Comparison of ENCODE assay signal across 8 cellular contexts in genomic region chr4:98659106-98659592, GRCh38. TPM values are rescaled to one million over a fixed set of nuclear protein-coding genes. Genes with fewer than 3 reads are reported as not detected.
DNase-seq lines count a peak whose midpoint lies in the region; ATAC-seq, FAIRE-seq and TF ChIP-seq lines count a peak whose summit lies in the region.

No MANE protein-coding gene starts in this region.

- TF ChIP-seq POLR2A in GM12878 (IDR thresholded peaks at IDR 0.05; ENCODE audit: low read depth, low read length), result no peak

- ATAC-seq in GM12878 (no peak), HG03520 (IDR thresholded peaks at IDR 0.05; ENCODE audit: unreplicated experiment) (no peak), HG02885 (IDR thresholded peaks at IDR 0.05; ENCODE audit: poor library complexity, unreplicated experiment) (no peak)

- no peaks in the 10 kb centered on the region for H3K79me2 ChIP-seq in GM12878 (ENCODE audit: control insufficient read depth, insufficient read depth, low read length)

- 34% methylated on average over 17 of the region's 17 CpGs for WGBS in GM12878 (ENCODE audit: insufficient coverage, insufficient replicate concordance, low lambda C conversion rate, missing lambda C conversion rate)

- DNase-seq in AG04449 (ENCODE audit: low read depth, low spot score), result no peak
- DNase-seq in GM12878 (ENCODE audit: low read depth, low spot score), result no peak
- no peak for DNase-seq in kidney
- peak; percentile 62 for DNase-seq in superior temporal gyrus (ENCODE audit: extremely low spot score)
- no peak for DNase-seq in GM13977 (ENCODE audit: low spot score)

- TF ChIP-seq EP300 in GM12878 (IDR thresholded peaks at IDR 0.05; ENCODE audit: borderline replicate concordance in 1 of 2, control insufficient read depth in 1 of 2, low read depth in 2 of 2, low read length in 2 of 2), result no peak

- H3K4me1 ChIP-seq in HUES6 (ENCODE audit: control insufficient read depth, insufficient read depth, low read length) (peaks cover 39% of the 10 kb centered on the region), GM12878 (ENCODE audit: control insufficient read depth, insufficient read depth, low read length) (peaks cover 16% of the 10 kb centered on the region), kidney (ENCODE audit: control insufficient read depth in 1 of 2, insufficient read depth in 1 of 2, low read depth in 1 of 2, low read length in 2 of 2) (peaks cover 0 to 8% of the 10 kb centered on the region in 2 donors)

- H3K4me3 ChIP-seq in AG04449 (ENCODE audit: low read depth, low read length) (peak overlapping the region; percentile 92), HUES6 (ENCODE audit: low read depth, low read length) (peak overlapping the region; percentile 84), GM12878 (peak overlapping the region; percentile 55), kidney (ENCODE audit: low read length in 2 of 2) (peak overlapping the region; percentile 70 to 72)

- peaks cover 38% of the 10 kb centered on the region for H3K27me3 ChIP-seq in HUES6 (ENCODE audit: control insufficient read depth, insufficient read depth, low read length)
- peaks cover 4 to 23% of the 10 kb centered on the region in 2 experiments for H3K27me3 ChIP-seq in GM12878 (replicated peaks in 1 of 2; ENCODE audit: control insufficient read depth in 2 of 2, insufficient read depth in 2 of 2, low read length in 1 of 2)

- SMC1A ChIA-PET in GM12878 (lab: Charles Lee; ENCODE audit: uncharacterized antibody, unreplicated experiment), result interaction anchor here (1.1 to 1.6 kb wide), 4 partner anchors 56 to 336 kb away, joined by 3 to 4 read pairs (median 4); partner anchors contain the start of gene METAP1

- H2AFZ ChIP-seq in GM12878 (ENCODE audit: control insufficient read depth, low read depth, low read length), result peak overlapping the region; percentile 81

- H3K9ac ChIP-seq in HUES6 (ENCODE audit: low read length) (peak overlapping the region; percentile 50), GM12878 (ENCODE audit: control insufficient read depth, insufficient read depth, low read length) (peak overlapping the region; percentile 22; the same call in 1 of the 2 replicates), kidney (ENCODE audit: low read length in 2 of 2) (peak overlapping the region; percentile 43 to 60)

- H3K9me3 ChIP-seq in HUES6 (ENCODE audit: control insufficient read depth, insufficient read depth, low read depth, low read length) (peaks cover 1% of the 10 kb centered on the region; the same call in 1 of the 2 replicates), GM12878 (replicated peaks; ENCODE audit: control insufficient read depth, insufficient read depth, low read length) (no peaks in the 10 kb centered on the region), kidney (ENCODE audit: control insufficient read depth in 1 of 2, low read length in 2 of 2) (no peaks in the 10 kb centered on the region)

- TF ChIP-seq RAD21 in GM12878 (IDR thresholded peaks at IDR 0.05; ENCODE audit: insufficient read depth, low read depth, low read length), result no peak

- TF ChIP-seq CTCF in AG04449 (IDR thresholded peaks at IDR 0.05; ENCODE audit: insufficient read depth, low read length, missing control alignments), result no peak
- TF ChIP-seq CTCF in GM12878 (IDR thresholded peaks at IDR 0.05 in 2 of 3, conservative IDR thresholded peaks at IDR 0.05 in 1 of 3; ENCODE audit: control insufficient read depth in 2 of 3, extremely low read depth in 1 of 3, insufficient read depth in 1 of 3, low read depth in 3 of 3, low read length in 3 of 3), result no peak
- no peak for TF ChIP-seq CTCF in kidney (IDR thresholded peaks at IDR 0.05; ENCODE audit: borderline replicate concordance, extremely low read depth, insufficient read depth)
- no peak for TF ChIP-seq CTCF in GM13977 (IDR thresholded peaks at IDR 0.05; ENCODE audit: extremely low read depth, insufficient read depth, missing control alignments)

- no peaks in the 10 kb centered on the region for H4K20me1 ChIP-seq in GM12878 (ENCODE audit: control insufficient read depth, insufficient read depth)

- CTCF ChIA-PET in AG04449 (lab: Yijun Ruan, JAX), result interaction anchor here (1.0 to 2.7 kb wide), 7 partner anchors 28 to 509 kb away, joined by 3 to 18 read pairs (median 4); no protein-coding TSS in a partner anchor
- CTCF ChIA-PET in GM12878 (lab: Yijun Ruan, JAX), result interaction anchor here (0.9 to 3.4 kb wide), 3 partner anchors 10 to 277 kb away, joined by 3 to 16 read pairs (median 3); no protein-coding TSS in a partner anchor

- intact Hi-C loops in GM12878 (cut with micrococcal nuclease; ENCODE audit: unreplicated experiment) (loop anchor here (10.0 kb wide), 1 partner anchor 396 kb away; no protein-coding TSS in a partner anchor), kidney (cut with DNase I) (no loop called here)

- POLR2A ChIA-PET in AG04449 (lab: Yijun Ruan, JAX), result interaction anchor here (1.1 to 1.5 kb wide), 2 partner anchors 140 to 398 kb away, joined by 3 to 5 read pairs; partner anchors contain the start of gene RAP1GDS1
- POLR2A ChIA-PET in GM12878 (lab: Charles Lee), result interaction anchor here (0.5 to 1.0 kb wide), 4 partner anchors 11 to 281 kb away, joined by 3 to 5 read pairs (median 3); no protein-coding TSS in a partner anchor

- FAIRE-seq in GM12878 (lab: Jason Lieb, UNC), result no peak
- FAIRE-seq in kidney (lab: Jason Lieb, UNC), result no peak

- RAD21 ChIA-PET in GM12878 (lab: Charles Lee; ENCODE audit: unreplicated experiment), result interaction anchor here (1.2 to 2.3 kb wide), 2 partner anchors 191 to 336 kb away, joined by 3 to 9 read pairs; partner anchors contain the start of gene METAP1

- peak overlapping the region; percentile 94 for H3K4me2 ChIP-seq in GM12878 (ENCODE audit: control insufficient read depth, insufficient read depth)

- in situ Hi-C loops in GM12878 (cut with MboI), result no loop called here
- in situ Hi-C loops in GM13977 (cut with MboI; ENCODE audit: low pct_unique_long_range_greater_than_20kb, low sequenced_read_pairs, unreplicated experiment), result no loop called here

- no TSS peak for BruUV-seq in GM12878 (replicated peaks; lab: Mats Ljungman, UMichigan)

- H3K27ac ChIP-seq in HUES6 (ENCODE audit: low read depth, low read length) (no peak overlapping the region), GM12878 (ENCODE audit: control insufficient read depth, insufficient read depth) (no peak overlapping the region), kidney (ENCODE audit: low read depth in 2 of 2, low read length in 2 of 2) (peak overlapping the region in 1 of 2 donors; percentile 2)

- H3K36me3 ChIP-seq in HUES6 (ENCODE audit: control insufficient read depth, insufficient read depth, low read length) (no peaks in the 10 kb centered on the region), GM12878 (ENCODE audit: control insufficient read depth in 2 of 2, insufficient read depth in 2 of 2, low read length in 1 of 2) (no peaks in the 10 kb centered on the region), kidney (ENCODE audit: control insufficient read depth in 1 of 2, insufficient read depth in 2 of 2, low read length in 2 of 2) (no peaks in the 10 kb centered on the region)

TF ChIP-seq in GM12878, 131 proteins besides CTCF, POLR2A, EP300 and RAD21 (continues in another document):
- TF ChIP-seq NR2C1 (IDR thresholded peaks at IDR 0.05), result no peak
- no peak for TF ChIP-seq MLLT1 (IDR thresholded peaks at IDR 0.05)

RNA-seq across cellular contexts. Expression of gene TSPAN5, which starts 0.7 kb away (rescaled TPM):
- total RNA-seq in GM12878 (2013; cell fraction: nucleolus; rRNA removed), result 0.63 and 0.69 TPM in 2 replicates
- total RNA-seq in GM12878 (2014; rRNA removed) (0.23 and 0.27 TPM in 2 replicates), GM12878 (2014; rRNA removed; fragmentation: Illumina TruSeq; extraction: Trizol) (0.18 TPM in 2 replicates), GM12878 (2021) (0.45 and 0.59 TPM in 2 replicates), kidney (6.8 TPM)
- polyA plus RNA-seq in GM12878 (2011; ENCODE audit: low read depth), result 0.21 TPM
- polyA plus RNA-seq in GM12878 (2011; rRNA removed) (8.2 and 9.8 TPM in 2 replicates), GM12878 (2014; fragmentation: Illumina TruSeq; extraction: Trizol) (0.31 and 0.68 TPM in 2 replicates), GM12878 (2014; fragmentation: Nextera tagmentation; extraction: Ambion mirVana) (under 1 TPM; 0.22 to 0.23 TPM), GM12878 (2014; rRNA removed) (0.33 and 1.1 TPM in 2 replicates), GM12878 (2016; fragmentation: Nextera tagmentation; extraction: Ambion mirVana) (under 1 TPM; 0.09 to 0.63 TPM), kidney (ENCODE audit: insufficient read depth, low read depth, low replicate concordance) (13.8 TPM)
- polyA plus RNA-seq in GM12878 (2011; cell fraction: cytosol; rRNA removed), result 4.8 and 4.9 TPM in 2 replicates
- polyA plus RNA-seq in GM12878 (2011; cell fraction: nucleus; rRNA removed), result 5.3 and 5.5 TPM in 2 replicates
- polyA plus RNA-seq in GM12878 (2012), result 0.18 TPM in 1 of 2 replicates, not detected in the other
- polyA minus RNA-seq in GM12878 (2011; rRNA and poly(A)+ RNA removed), result 6.1 and 6.7 TPM in 2 replicates
- 1.1 and 1.6 TPM in 2 replicates for polyA minus RNA-seq in GM12878 (2011; cell fraction: cytosol; rRNA and poly(A)+ RNA removed)
- polyA minus RNA-seq in GM12878 (2011; cell fraction: nucleus; rRNA and poly(A)+ RNA removed), result 3.9 and 6.1 TPM in 2 replicates
